In the genomic region with DNA sequence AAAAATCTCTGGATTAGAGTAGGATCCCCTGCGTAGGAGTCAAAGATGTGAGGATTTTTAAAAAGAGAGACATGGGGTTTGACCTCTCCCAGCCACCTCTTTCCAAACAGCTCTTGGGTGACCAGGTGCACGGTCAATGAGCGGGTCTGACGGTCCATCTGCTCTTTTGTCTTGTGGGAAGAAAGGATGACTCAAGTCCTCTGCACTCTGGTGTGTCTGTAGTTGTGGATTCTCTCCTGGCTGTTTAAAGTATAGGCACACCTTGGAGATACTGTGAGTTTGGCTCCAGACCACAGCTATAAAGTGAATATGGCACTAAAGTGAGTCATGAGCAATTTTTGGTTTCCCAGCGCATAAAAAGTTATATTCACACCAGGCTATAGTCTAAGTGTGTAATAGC, we compare ENCODE assay signal across 20 cellular contexts.
"Had no signal": no experiment of that assay in that cellular context is flagged by ENCODE, and none has a peak within 500 bp of the region (broad histone marks: within the 10 kb centered on the region; RNA-seq: fewer than 3 reads in every experiment).

No MANE protein-coding gene starts in this region.

- FAIRE-seq: endometrium had no signal

- H3K36me3 ChIP-seq: cardiac muscle cell, WERI-Rb-1 had no signal

- H3K4me3 ChIP-seq: cardiac muscle cell, mucosa of descending colon, testis had no signal

- DNase-seq: activated CD4-positive, alpha-beta T cell treated with anti-CD3 and anti-CD28 coated beads, Interleukin-2, amount 10 ng/mL, durations not matched to agents 7 days and 5 days; activated CD4-positive, CD25-positive, alpha-beta regulatory T cell treated with anti-CD3 and anti-CD28 coated beads, Interleukin-2, amount 50 U/mL, for 72 hours; activated CD8-positive, alpha-beta memory T cell treated with anti-CD3 and anti-CD28 coated beads, Interleukin-2, amount 10 ng/mL, durations not matched to agents 7 days and 5 days; activated CD8-positive, alpha-beta T cell treated with anti-CD3 and anti-CD28 coated beads for 36 hours; activated effector memory CD4-positive, alpha-beta T cell treated with anti-CD3 and anti-CD28 coated beads, Interleukin-2, amount 50 U/mL, for 16 hours; activated naive CD4-positive, alpha-beta T cell treated with anti-CD3 and anti-CD28 coated beads, Interleukin-2, amount 10 ng/mL, durations not matched to agents 7 days and 5 days; activated T-cell treated with anti-CD3 and anti-CD28 coated beads for 4 hours; amygdala; left ventricle myocardium superior; mucosa of descending colon; nephron progenitor cell; right cardiac atrium; stimulated activated naive CD4-positive, alpha-beta T cell; T-cell; testis; trophoblast cell; WERI-Rb-1 had no signal

- H3K27ac ChIP-seq: cardiac muscle cell, parathyroid adenoma, testis, WERI-Rb-1 had no signal

- H3K4me1 ChIP-seq: parathyroid adenoma, testis had no signal

- ATAC-seq: activated CD8-positive, alpha-beta memory T cell treated with anti-CD3 and anti-CD28 coated beads, Interleukin-2, amount 10 ng/mL, durations not matched to agents 7 days and 5 days; activated CD8-positive, alpha-beta T cell treated with anti-CD3 and anti-CD28 coated beads for 36 hours; left ventricle myocardium superior; mucosa of descending colon; right cardiac atrium; T-cell had no signal

- H3K9me3 ChIP-seq: mucosa of descending colon, testis had no signal

- H3K27me3 ChIP-seq: testis had no signal
